In the genomic region with DNA sequence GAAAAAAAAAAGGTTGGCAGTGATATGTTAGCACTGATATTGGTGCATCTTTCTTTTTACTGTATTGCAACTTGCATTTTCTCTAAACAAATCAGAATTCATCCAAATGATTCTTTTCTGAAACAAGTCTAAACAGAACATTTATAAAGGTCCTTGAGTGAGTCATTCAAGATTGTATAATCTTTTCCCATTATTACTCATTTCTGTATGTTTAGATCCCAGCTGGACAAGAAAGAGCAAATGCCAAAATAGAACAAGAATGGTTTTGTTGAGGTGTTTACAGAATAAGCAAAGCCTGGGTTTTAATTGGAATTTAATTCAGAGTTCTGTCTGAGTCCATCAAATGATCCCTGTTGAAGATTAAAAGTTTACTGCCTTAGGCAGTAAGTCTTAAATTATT, we compare ENCODE assay signal across 19 cellular contexts.
DNase-seq lines count a peak whose midpoint lies in the region; ATAC-seq and TF ChIP-seq lines count a peak whose summit lies in the region.
"Had no signal": no experiment of that assay in that cellular context is flagged by ENCODE, and none has a peak within 500 bp of the region (broad histone marks: within the 10 kb centered on the region; RNA-seq: fewer than 3 reads in every experiment).

No MANE protein-coding gene starts in this region.

- no peak for ATAC-seq in GM21717 (IDR thresholded peaks at IDR 0.05; ENCODE audit: unreplicated experiment)
- ATAC-seq: activated CD8-positive, alpha-beta memory T cell treated with anti-CD3 and anti-CD28 coated beads, Interleukin-2, amount 10 ng/mL, durations not matched to agents 7 days and 5 days had no signal

- peaks cover 4% of the 10 kb centered on the region for H3K27me3 Mint-ChIP-seq in HFFc6 (ENCODE audit: insufficient read depth)

- H3K36me3 Mint-ChIP-seq in HFFc6 (ENCODE audit: low read depth): no peaks in the 10 kb centered on the region
- H3K36me3 Mint-ChIP-seq: activated CD8-positive, alpha-beta memory T cell treated with anti-CD3 and anti-CD28 coated beads, Interleukin-2, amount 10 ng/mL, durations not matched to agents 7 days and 5 days had no signal

- no peak overlapping the region for H3K27ac Mint-ChIP-seq in HFFc6
- H3K27ac Mint-ChIP-seq: activated CD8-positive, alpha-beta memory T cell treated with anti-CD3 and anti-CD28 coated beads, Interleukin-2, amount 10 ng/mL, durations not matched to agents 7 days and 5 days; T-helper 2 cell treated with Interferon-gamma antibody and Interleukin-4, amounts not matched to agents 5 μg/mL and 100 μg/mL, for 36 hours had no signal

- H3K9me3 Mint-ChIP-seq in HFFc6: no peaks in the 10 kb centered on the region
- H3K9me3 Mint-ChIP-seq: CD14-positive monocyte; nephron; T-helper 2 cell treated with Interferon-gamma antibody and Interleukin-4, amounts not matched to agents 5 μg/mL and 100 μg/mL, for 36 hours had no signal

- TF ChIP-seq CTCF in HFFc6 (IDR thresholded peaks at IDR 0.05): no peak
- no peak for TF ChIP-seq CTCF in fibroblast of mammary gland (conservative IDR thresholded peaks at IDR 0.05; ENCODE audit: control insufficient read depth, insufficient read depth, low read depth, low read length)

- H3K4me3 ChIP-seq in fibroblast of mammary gland (ENCODE audit: control insufficient read depth, low read depth, low read length): no peak overlapping the region
- H3K4me3 ChIP-seq: adrenal gland, transverse colon had no signal

- no peak for TF ChIP-seq POLR2A in erythroblast (IDR thresholded peaks at IDR 0.05; ENCODE audit: low read length)

- peaks cover 22% of the 10 kb centered on the region for H3K4me1 Mint-ChIP-seq in HFFc6 (ENCODE audit: low read depth)
- H3K4me1 Mint-ChIP-seq: activated CD8-positive, alpha-beta memory T cell treated with anti-CD3 and anti-CD28 coated beads, Interleukin-2, amount 10 ng/mL, durations not matched to agents 7 days and 5 days; CD14-positive monocyte had no signal

- H3K4me3 Mint-ChIP-seq in HFFc6: no peak overlapping the region
- H3K4me3 Mint-ChIP-seq: activated CD8-positive, alpha-beta memory T cell treated with anti-CD3 and anti-CD28 coated beads, Interleukin-2, amount 10 ng/mL, durations not matched to agents 7 days and 5 days; CD14-positive monocyte; nephron; T-helper 2 cell treated with Interferon-gamma antibody and Interleukin-4, amounts not matched to agents 5 μg/mL and 100 μg/mL, for 36 hours had no signal

- DNase-seq in HFFc6: peak; percentile 5
- peak; percentile 64 for DNase-seq in amniotic epithelial cell (ENCODE audit: low read depth)
- DNase-seq in fibroblast of mammary gland (ENCODE audit: low read depth): peak; percentile 68
- peak; percentile 18 for DNase-seq in smooth muscle cell of the brain vasculature (ENCODE audit: low read depth, low spot score)
- no peak for DNase-seq in erythroblast (lab: John Stamatoyannopoulos, UW)
- no peak for DNase-seq in activated CD4-positive, alpha-beta T cell treated with anti-CD3 and anti-CD28 coated beads, Interleukin-2, amount 50 U/mL, for 1 hour
- DNase-seq: activated CD4-positive, CD25-positive, alpha-beta regulatory T cell treated with anti-CD3 and anti-CD28 coated beads, Interleukin-2, amount 50 U/mL, for 72 hours; activated CD8-positive, alpha-beta memory T cell treated with anti-CD3 and anti-CD28 coated beads, Interleukin-2, amount 10 ng/mL, durations not matched to agents 7 days and 5 days; adrenal gland; DMS53; mesendoderm; NCI-H1436; NK-92 treated with Interleukin-12 subunit alpha and Interleukin-12 subunit beta, amount 100 ng/mL, for 24 hours; stimulated activated naive CD4-positive, alpha-beta T cell treated with Interleukin-2 at 50 U/mL for 16 hours; transverse colon had no signal

Comparison
In these comparisons a context has a peak if more than half of its experiments do, and no peak if none do; other contexts are left out.
1. DNase-seq: peak in HFFc6 (single experiment), amniotic epithelial cell (single experiment), fibroblast of mammary gland (single experiment) and smooth muscle cell of the brain vasculature (single experiment); none in erythroblast (0 of 2) and activated CD4-positive, alpha-beta T cell treated with anti-CD3 and anti-CD28 coated beads, Interleukin-2, amount 50 U/mL, for 1 hour (single experiment).